In genomic region chr4:125735107-125735506, GRCh38 we compare ENCODE assay signal across 8 cellular contexts.
DNase-seq lines count a peak whose midpoint lies in the region; ATAC-seq and TF ChIP-seq lines count a peak whose summit lies in the region.

No MANE protein-coding gene starts in this region.

- H3K4me3 ChIP-seq in choroid plexus epithelial cell (ENCODE audit: low read depth, low read length) = no peak overlapping the region

- no peak for TF ChIP-seq CTCF in choroid plexus epithelial cell (conservative IDR thresholded peaks at IDR 0.05; ENCODE audit: low read depth, low read length)

- ATAC-seq in Right ventricle myocardium superior (ENCODE audit: poor library complexity) (peak; percentile 81), HG02763 (IDR thresholded peaks at IDR 0.05; ENCODE audit: unreplicated experiment) (no peak), HG02678 (IDR thresholded peaks at IDR 0.05; ENCODE audit: unreplicated experiment) (no peak)

- intact Hi-C loops in Right ventricle myocardium superior (cut with DNase I) (no loop called here), cardiac septum (cut with DNase I) (loop anchor here (10.0 kb wide), 1 partner anchor 300 kb away; no protein-coding TSS in a partner anchor)

- no peak for DNase-seq in Right ventricle myocardium superior
- DNase-seq in cardiac septum (ENCODE audit: low spot score) = no peak
- peak; percentile 99 for DNase-seq in choroid plexus epithelial cell (ENCODE audit: low read depth)
- peak; percentile 91 for DNase-seq in kidney tubule cell (ENCODE audit: low spot score)
- DNase-seq in activated naive CD4-positive, alpha-beta T cell (lab: John Stamatoyannopoulos, UW) = no peak
- DNase-seq in cerebellar cortex (ENCODE audit: low spot score) = no peak

Comparison
In these comparisons a context has a peak if more than half of its experiments do, and no peak if none do; other contexts are left out.
1. DNase-seq: peak in choroid plexus epithelial cell (single experiment) and kidney tubule cell (single experiment); none in Right ventricle myocardium superior (single experiment), cardiac septum (single experiment), activated naive CD4-positive, alpha-beta T cell (0 of 4) and cerebellar cortex (single experiment).